In genomic region chr15:39931615-39932014, GRCh38 we compare ENCODE assay signal across 1 cellular context.
A peak's percentile ranks its signal among the peaks of the same experiment; 100 is the strongest.
TF ChIP-seq lines count a peak whose summit lies in the region.

No MANE protein-coding gene starts in this region.

TF ChIP-seq in K562, 482 proteins besides CTCF, POLR2A, EP300 and RAD21:
- TF ChIP-seq FOXK1 (CRISPR knock-in tag; IDR thresholded peaks at IDR 0.05; ENCODE audit: borderline replicate concordance) (no peak), TRIM24 (IDR thresholded peaks at IDR 0.05) (no peak), ATF1 (CRISPR knock-in tag; IDR thresholded peaks at IDR 0.05) (no peak), ATF1 (tag; IDR thresholded peaks at IDR 0.05) (no peak), HOXB6 (CRISPR knock-in tag; IDR thresholded peaks at IDR 0.05; ENCODE audit: borderline replicate concordance) (no peak), PML (IDR thresholded peaks at IDR 0.05; ENCODE audit: low read length) (no peak), SMARCB1 (IDR thresholded peaks at IDR 0.05; ENCODE audit: insufficient read length, low read depth) (no peak), ZNF3 (CRISPR knock-in tag; IDR thresholded peaks at IDR 0.05) (no peak), PYGO2 (tag; IDR thresholded peaks at IDR 0.05) (no peak), TAL1 (IDR thresholded peaks at IDR 0.05) (no peak), HEY1 (CRISPR knock-in tag; IDR thresholded peaks at IDR 0.05; ENCODE audit: borderline replicate concordance) (no peak), NFE2 (IDR thresholded peaks at IDR 0.05; ENCODE audit: low read depth) (0 out of 2 replicates have a peak, but pooled peaks have one; percentile 36), TCF3 (CRISPR knock-in tag; IDR thresholded peaks at IDR 0.05) (no peak), SMC3 (conservative IDR thresholded peaks at IDR 0.05; ENCODE audit: insufficient read depth, low read depth, low read length) (0 out of 2 replicates have a peak, but pooled peaks have one; percentile 25)
- TF ChIP-seq, protein P1, sequence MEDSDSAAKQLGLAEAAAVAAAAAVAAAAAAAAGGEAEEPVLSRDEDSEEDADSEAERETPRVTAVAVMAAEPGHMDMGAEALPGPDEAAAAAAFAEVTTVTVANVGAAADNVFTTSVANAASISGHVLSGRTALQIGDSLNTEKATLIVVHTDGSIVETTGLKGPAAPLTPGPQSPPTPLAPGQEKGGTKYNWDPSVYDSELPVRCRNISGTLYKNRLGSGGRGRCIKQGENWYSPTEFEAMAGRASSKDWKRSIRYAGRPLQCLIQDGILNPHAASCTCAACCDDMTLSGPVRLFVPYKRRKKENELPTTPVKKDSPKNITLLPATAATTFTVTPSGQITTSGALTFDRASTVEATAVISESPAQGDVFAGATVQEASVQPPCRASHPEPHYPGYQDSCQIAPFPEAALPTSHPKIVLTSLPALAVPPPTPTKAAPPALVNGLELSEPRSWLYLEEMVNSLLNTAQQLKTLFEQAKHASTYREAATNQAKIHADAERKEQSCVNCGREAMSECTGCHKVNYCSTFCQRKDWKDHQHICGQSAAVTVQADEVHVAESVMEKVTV (CRISPR knock-in tag; IDR thresholded peaks at IDR 0.05): 0 out of 2 replicates have a peak, but pooled peaks have one; percentile 24
- TF ChIP-seq, protein P2, sequence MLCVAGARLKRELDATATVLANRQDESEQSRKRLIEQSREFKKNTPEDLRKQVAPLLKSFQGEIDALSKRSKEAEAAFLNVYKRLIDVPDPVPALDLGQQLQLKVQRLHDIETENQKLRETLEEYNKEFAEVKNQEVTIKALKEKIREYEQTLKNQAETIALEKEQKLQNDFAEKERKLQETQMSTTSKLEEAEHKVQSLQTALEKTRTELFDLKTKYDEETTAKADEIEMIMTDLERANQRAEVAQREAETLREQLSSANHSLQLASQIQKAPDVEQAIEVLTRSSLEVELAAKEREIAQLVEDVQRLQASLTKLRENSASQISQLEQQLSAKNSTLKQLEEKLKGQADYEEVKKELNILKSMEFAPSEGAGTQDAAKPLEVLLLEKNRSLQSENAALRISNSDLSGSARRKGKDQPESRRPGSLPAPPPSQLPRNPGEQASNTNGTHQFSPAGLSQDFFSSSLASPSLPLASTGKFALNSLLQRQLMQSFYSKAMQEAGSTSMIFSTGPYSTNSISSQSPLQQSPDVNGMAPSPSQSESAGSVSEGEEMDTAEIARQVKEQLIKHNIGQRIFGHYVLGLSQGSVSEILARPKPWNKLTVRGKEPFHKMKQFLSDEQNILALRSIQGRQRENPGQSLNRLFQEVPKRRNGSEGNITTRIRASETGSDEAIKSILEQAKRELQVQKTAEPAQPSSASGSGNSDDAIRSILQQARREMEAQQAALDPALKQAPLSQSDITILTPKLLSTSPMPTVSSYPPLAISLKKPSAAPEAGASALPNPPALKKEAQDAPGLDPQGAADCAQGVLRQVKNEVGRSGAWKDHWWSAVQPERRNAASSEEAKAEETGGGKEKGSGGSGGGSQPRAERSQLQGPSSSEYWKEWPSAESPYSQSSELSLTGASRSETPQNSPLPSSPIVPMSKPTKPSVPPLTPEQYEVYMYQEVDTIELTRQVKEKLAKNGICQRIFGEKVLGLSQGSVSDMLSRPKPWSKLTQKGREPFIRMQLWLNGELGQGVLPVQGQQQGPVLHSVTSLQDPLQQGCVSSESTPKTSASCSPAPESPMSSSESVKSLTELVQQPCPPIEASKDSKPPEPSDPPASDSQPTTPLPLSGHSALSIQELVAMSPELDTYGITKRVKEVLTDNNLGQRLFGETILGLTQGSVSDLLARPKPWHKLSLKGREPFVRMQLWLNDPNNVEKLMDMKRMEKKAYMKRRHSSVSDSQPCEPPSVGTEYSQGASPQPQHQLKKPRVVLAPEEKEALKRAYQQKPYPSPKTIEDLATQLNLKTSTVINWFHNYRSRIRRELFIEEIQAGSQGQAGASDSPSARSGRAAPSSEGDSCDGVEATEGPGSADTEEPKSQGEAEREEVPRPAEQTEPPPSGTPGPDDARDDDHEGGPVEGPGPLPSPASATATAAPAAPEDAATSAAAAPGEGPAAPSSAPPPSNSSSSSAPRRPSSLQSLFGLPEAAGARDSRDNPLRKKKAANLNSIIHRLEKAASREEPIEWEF (CRISPR knock-in tag; IDR thresholded peaks at IDR 0.05): no peak
- TF ChIP-seq, protein P3, sequence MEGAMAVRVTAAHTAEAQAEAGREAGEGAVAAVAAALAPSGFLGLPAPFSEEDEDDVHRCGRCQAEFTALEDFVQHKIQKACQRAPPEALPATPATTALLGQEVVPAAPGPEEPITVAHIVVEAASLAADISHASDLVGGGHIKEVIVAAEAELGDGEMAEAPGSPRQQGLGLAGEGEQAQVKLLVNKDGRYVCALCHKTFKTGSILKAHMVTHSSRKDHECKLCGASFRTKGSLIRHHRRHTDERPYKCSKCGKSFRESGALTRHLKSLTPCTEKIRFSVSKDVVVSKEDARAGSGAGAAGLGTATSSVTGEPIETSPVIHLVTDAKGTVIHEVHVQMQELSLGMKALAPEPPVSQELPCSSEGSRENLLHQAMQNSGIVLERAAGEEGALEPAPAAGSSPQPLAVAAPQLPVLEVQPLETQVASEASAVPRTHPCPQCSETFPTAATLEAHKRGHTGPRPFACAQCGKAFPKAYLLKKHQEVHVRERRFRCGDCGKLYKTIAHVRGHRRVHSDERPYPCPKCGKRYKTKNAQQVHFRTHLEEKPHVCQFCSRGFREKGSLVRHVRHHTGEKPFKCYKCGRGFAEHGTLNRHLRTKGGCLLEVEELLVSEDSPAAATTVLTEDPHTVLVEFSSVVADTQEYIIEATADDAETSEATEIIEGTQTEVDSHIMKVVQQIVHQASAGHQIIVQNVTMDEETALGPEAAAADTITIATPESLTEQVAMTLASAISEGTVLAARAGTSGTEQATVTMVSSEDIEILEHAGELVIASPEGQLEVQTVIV (CRISPR knock-in tag; IDR thresholded peaks at IDR 0.05; ENCODE audit: borderline replicate concordance): no peak
- TF ChIP-seq, protein P4, sequence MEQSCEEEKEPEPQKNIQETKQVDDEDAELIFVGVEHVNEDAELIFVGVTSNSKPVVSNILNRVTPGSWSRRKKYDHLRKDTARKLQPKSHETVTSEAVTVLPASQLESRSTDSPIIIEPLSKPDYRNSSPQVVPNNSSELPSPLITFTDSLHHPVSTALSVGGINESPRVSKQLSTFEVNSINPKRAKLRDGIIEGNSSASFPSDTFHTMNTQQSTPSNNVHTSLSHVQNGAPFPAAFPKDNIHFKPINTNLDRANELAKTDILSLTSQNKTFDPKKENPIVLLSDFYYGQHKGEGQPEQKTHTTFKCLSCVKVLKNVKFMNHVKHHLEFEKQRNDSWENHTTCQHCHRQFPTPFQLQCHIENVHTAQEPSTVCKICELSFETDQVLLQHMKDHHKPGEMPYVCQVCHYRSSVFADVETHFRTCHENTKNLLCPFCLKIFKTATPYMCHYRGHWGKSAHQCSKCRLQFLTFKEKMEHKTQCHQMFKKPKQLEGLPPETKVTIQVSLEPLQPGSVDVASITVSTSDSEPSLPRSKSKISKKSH (CRISPR knock-in tag; IDR thresholded peaks at IDR 0.05): no peak
- TF ChIP-seq, protein P5, sequence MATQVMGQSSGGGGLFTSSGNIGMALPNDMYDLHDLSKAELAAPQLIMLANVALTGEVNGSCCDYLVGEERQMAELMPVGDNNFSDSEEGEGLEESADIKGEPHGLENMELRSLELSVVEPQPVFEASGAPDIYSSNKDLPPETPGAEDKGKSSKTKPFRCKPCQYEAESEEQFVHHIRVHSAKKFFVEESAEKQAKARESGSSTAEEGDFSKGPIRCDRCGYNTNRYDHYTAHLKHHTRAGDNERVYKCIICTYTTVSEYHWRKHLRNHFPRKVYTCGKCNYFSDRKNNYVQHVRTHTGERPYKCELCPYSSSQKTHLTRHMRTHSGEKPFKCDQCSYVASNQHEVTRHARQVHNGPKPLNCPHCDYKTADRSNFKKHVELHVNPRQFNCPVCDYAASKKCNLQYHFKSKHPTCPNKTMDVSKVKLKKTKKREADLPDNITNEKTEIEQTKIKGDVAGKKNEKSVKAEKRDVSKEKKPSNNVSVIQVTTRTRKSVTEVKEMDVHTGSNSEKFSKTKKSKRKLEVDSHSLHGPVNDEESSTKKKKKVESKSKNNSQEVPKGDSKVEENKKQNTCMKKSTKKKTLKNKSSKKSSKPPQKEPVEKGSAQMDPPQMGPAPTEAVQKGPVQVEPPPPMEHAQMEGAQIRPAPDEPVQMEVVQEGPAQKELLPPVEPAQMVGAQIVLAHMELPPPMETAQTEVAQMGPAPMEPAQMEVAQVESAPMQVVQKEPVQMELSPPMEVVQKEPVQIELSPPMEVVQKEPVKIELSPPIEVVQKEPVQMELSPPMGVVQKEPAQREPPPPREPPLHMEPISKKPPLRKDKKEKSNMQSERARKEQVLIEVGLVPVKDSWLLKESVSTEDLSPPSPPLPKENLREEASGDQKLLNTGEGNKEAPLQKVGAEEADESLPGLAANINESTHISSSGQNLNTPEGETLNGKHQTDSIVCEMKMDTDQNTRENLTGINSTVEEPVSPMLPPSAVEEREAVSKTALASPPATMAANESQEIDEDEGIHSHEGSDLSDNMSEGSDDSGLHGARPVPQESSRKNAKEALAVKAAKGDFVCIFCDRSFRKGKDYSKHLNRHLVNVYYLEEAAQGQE (CRISPR knock-in tag; IDR thresholded peaks at IDR 0.05; ENCODE audit: low read depth): no peak
